In the genomic region with DNA sequence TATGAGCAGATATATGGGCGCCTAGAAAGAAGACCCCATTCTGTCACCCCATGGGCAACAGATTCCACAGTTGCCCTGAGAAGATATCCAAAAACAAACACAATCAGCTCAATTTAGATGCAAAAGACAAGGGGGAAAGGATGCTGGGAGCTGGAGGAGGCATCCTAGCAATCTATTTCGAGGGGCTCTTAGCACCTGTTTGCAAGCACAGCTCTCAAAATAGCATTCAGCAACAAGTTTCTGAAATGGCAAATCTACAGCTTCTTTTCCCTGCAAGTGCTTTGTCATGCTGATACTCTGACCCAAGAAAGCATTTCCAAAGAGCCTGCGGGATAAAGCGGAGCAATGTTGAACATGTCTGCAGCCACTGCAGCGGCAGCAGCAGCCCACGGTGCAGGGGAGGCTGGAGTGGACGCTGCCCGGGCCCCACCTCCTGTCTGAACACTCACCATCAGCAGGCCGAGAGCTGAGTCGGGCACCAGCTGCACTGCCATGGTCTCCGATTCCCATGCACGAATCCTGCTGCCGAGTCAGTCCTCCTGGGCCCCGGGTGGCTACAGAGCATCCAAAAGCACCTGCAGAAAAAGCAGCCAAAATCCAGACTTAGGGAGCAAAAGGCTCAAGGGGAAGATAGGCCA, we compare ENCODE assay signal across 1 cellular context.
TF ChIP-seq lines count a peak whose summit lies in the region.

No MANE protein-coding gene starts in this region.

TF ChIP-seq in SK-N-SH, 30 proteins besides CTCF, POLR2A, EP300 and RAD21 (continued from another document):
- TF ChIP-seq REST (IDR thresholded peaks at IDR 0.05; ENCODE audit: low read depth, low read length) (no peak), JUND (IDR thresholded peaks at IDR 0.05) (no peak), FOXJ3 (CRISPR knock-in tag; IDR thresholded peaks at IDR 0.05) (no peak)
- TF ChIP-seq, protein P1, sequence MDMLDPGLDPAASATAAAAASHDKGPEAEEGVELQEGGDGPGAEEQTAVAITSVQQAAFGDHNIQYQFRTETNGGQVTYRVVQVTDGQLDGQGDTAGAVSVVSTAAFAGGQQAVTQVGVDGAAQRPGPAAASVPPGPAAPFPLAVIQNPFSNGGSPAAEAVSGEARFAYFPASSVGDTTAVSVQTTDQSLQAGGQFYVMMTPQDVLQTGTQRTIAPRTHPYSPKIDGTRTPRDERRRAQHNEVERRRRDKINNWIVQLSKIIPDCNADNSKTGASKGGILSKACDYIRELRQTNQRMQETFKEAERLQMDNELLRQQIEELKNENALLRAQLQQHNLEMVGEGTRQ (IDR thresholded peaks at IDR 0.05; ENCODE audit: borderline replicate concordance, low read depth, low read length): no peak
